In the genomic region with DNA sequence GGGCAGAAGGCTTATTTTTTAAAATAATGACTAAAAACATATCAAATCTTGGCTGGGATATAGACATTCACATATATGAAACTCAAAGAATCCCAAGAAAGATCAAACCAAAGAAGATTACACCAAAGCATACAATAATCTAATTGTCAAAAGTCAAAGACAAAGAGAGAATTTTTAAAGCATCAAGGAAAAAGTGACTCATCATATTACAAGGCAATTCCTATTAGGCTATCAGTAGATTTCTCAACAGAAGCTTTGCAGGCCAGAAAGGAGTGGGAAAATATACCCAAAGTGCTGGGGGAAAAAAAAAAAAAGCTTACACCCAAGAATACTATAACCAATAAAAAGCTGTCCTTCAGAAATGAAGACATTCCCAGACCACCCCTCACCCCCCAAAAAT, we compare ENCODE assay signal across 39 cellular contexts.
"Had no signal": no experiment of that assay in that cellular context is flagged by ENCODE, and none has a peak within 500 bp of the region (broad histone marks: within the 10 kb centered on the region; RNA-seq: fewer than 3 reads in every experiment).

No MANE protein-coding gene starts in this region.

- H3K9me3 ChIP-seq: psoas muscle, sigmoid colon, suprapubic skin, tibial artery had no signal

- H3K36me3 ChIP-seq: cardiac muscle cell, gastroesophageal sphincter, sigmoid colon, stomach, suprapubic skin, tibial artery, upper lobe of right lung had no signal

- H3K36me3 Mint-ChIP-seq: activated CD4-positive, alpha-beta memory T cell treated with anti-CD3 and anti-CD28 coated beads for 36 hours; activated naive CD4-positive, alpha-beta T cell treated with anti-CD3 and anti-CD28 coated beads, Interleukin-2, amount 10 ng/mL, durations not matched to agents 7 days and 5 days; activated naive CD8-positive, alpha-beta T cell treated with anti-CD3 and anti-CD28 coated beads, Interleukin-2, amount 10 ng/mL, durations not matched to agents 7 days and 5 days; memory B cell; naive thymus-derived CD4-positive, alpha-beta T cell; stimulated activated memory B cell treated with anti-CD40 and anti-IgM and Interleukin-4, amounts not matched to agents 10 μg/mL and 1 μg/mL and 100 μg/mL, for 72 hours had no signal

- H3K9ac ChIP-seq: parathyroid adenoma had no signal

- H3K4me3 ChIP-seq: cardiac muscle cell, coronary artery, dorsolateral prefrontal cortex, gastroesophageal sphincter, psoas muscle, sigmoid colon, smooth muscle cell, stomach, suprapubic skin, tibial artery, upper lobe of right lung had no signal

- H3K27me3 ChIP-seq: dorsolateral prefrontal cortex, gastroesophageal sphincter, sigmoid colon, stomach, suprapubic skin, tibial artery, upper lobe of right lung had no signal

- H3K27ac ChIP-seq: cardiac muscle cell, coronary artery, dorsolateral prefrontal cortex, gastroesophageal sphincter, parathyroid adenoma, psoas muscle, sigmoid colon, stomach, suprapubic skin, tibial artery, upper lobe of right lung had no signal

- H3K4me1 Mint-ChIP-seq: activated CD4-positive, alpha-beta T cell treated with anti-CD3 and anti-CD28 coated beads, Interleukin-2, amount 10 ng/mL, durations not matched to agents 24 days and 14 days; activated naive CD4-positive, alpha-beta T cell treated with anti-CD3 and anti-CD28 coated beads, Interleukin-2, amount 10 ng/mL, durations not matched to agents 7 days and 5 days; activated naive CD8-positive, alpha-beta T cell treated with anti-CD3 and anti-CD28 coated beads, Interleukin-2, amount 10 ng/mL, durations not matched to agents 7 days and 5 days; memory B cell; naive thymus-derived CD4-positive, alpha-beta T cell; neural crest cell; stimulated activated memory B cell treated with anti-CD40 and anti-IgM and Interleukin-4, amounts not matched to agents 10 μg/mL and 1 μg/mL and 100 μg/mL, for 72 hours; T-helper 17 cell had no signal

- H3K27me3 Mint-ChIP-seq: activated CD4-positive, alpha-beta memory T cell treated with anti-CD3 and anti-CD28 coated beads for 36 hours; activated CD4-positive, alpha-beta T cell treated with anti-CD3 and anti-CD28 coated beads, Interleukin-2, amount 10 ng/mL, durations not matched to agents 24 days and 14 days; activated naive CD4-positive, alpha-beta T cell treated with anti-CD3 and anti-CD28 coated beads, Interleukin-2, amount 10 ng/mL, durations not matched to agents 7 days and 5 days; activated naive CD8-positive, alpha-beta T cell treated with anti-CD3 and anti-CD28 coated beads, Interleukin-2, amount 10 ng/mL, durations not matched to agents 7 days and 5 days; memory B cell; naive thymus-derived CD4-positive, alpha-beta T cell; stimulated activated memory B cell treated with anti-CD40 and anti-IgM and Interleukin-4, amounts not matched to agents 10 μg/mL and 1 μg/mL and 100 μg/mL, for 72 hours; T-helper 17 cell had no signal

- FAIRE-seq: kidney had no signal

- H3K4me2 ChIP-seq: smooth muscle cell had no signal

- H3K27ac Mint-ChIP-seq: activated CD4-positive, alpha-beta memory T cell treated with anti-CD3 and anti-CD28 coated beads for 36 hours; activated CD4-positive, alpha-beta T cell treated with anti-CD3 and anti-CD28 coated beads, Interleukin-2, amount 10 ng/mL, durations not matched to agents 24 days and 14 days; activated naive CD4-positive, alpha-beta T cell treated with anti-CD3 and anti-CD28 coated beads, Interleukin-2, amount 10 ng/mL, durations not matched to agents 7 days and 5 days; activated naive CD8-positive, alpha-beta T cell treated with anti-CD3 and anti-CD28 coated beads, Interleukin-2, amount 10 ng/mL, durations not matched to agents 7 days and 5 days; activated T-helper 1 cell treated with anti-CD3 and anti-CD28 coated beads, Interleukin-12 subunit alpha, Interleukin-12 subunit beta, Interleukin-2, Interleukin-4 antibody, amounts not matched to agents 30 ng/mL and 10 ng/mL and 1 ng/mL, durations not matched to agents 14 hours and 24 hours and 36 hours; memory B cell; naive thymus-derived CD4-positive, alpha-beta T cell; stimulated activated memory B cell treated with anti-CD40 and anti-IgM and Interleukin-4, amounts not matched to agents 10 μg/mL and 1 μg/mL and 100 μg/mL, for 72 hours; T-helper 17 cell had no signal

- H3K4me1 ChIP-seq: gastroesophageal sphincter, parathyroid adenoma, psoas muscle, sigmoid colon, stomach, suprapubic skin, tibial artery, upper lobe of right lung had no signal

- ATAC-seq: gastroesophageal sphincter; left colon; naive thymus-derived CD4-positive, alpha-beta T cell; psoas muscle; stimulated activated memory B cell treated with anti-CD40 and anti-IgM and Interleukin-4, amounts not matched to agents 10 μg/mL and 1 μg/mL and 100 μg/mL, for 72 hours; T-helper 17 cell; upper lobe of right lung had no signal

- DNase-seq: activated CD4-positive, alpha-beta memory T cell treated with anti-CD3 and anti-CD28 coated beads for 36 hours; activated CD4-positive, alpha-beta T cell treated with anti-CD3 and anti-CD28 coated beads, Interleukin-2, amount 10 ng/mL, durations not matched to agents 24 days and 14 days; activated CD4-positive, CD25-positive, alpha-beta regulatory T cell treated with anti-CD3 and anti-CD28 coated beads, Interleukin-2, amount 50 U/mL, for 72 hours; activated CD8-positive, alpha-beta memory T cell treated with anti-CD3 and anti-CD28 coated beads, Interleukin-2, amount 50 U/mL, for 4 hours; activated gamma-delta T cell; activated naive CD4-positive, alpha-beta T cell treated with anti-CD3 and anti-CD28 coated beads, Interleukin-2, amount 10 ng/mL, durations not matched to agents 7 days and 5 days; activated naive CD8-positive, alpha-beta T cell treated with anti-CD3 and anti-CD28 coated beads, Interleukin-2, amount 10 ng/mL, durations not matched to agents 7 days and 5 days; activated T-cell treated with anti-CD3 and anti-CD28 coated beads, Interleukin-2, amount 50 U/mL, for 1 hour; amniotic stem cell; cerebellar nuclear complex; dorsolateral prefrontal cortex; effector memory CD4-positive, alpha-beta T cell; erythroblast; hippocampal formation; kidney; left colon; midbrain; naive thymus-derived CD4-positive, alpha-beta T cell; occipital lobe; psoas muscle; sigmoid colon; stimulated activated CD4-positive, alpha-beta T cell treated with anti-CD3 and anti-CD28 coated beads, Interleukin-1b, Interleukin-23, amount 100 ng/mL, for 48 hours; stimulated activated CD4-positive, alpha-beta T cell treated with anti-CD3 and anti-CD28 coated beads, Interleukin-4, amount 100 ng/mL, for 4 hours; stimulated activated CD8-positive, alpha-beta memory T cell treated with anti-CD3 and anti-CD28 coated beads, Interleukin-4, amount 100 ng/mL, for 48 hours; stomach; T-helper 17 cell; T1000; tibial artery; upper lobe of right lung had no signal

- H3K79me2 ChIP-seq: parathyroid adenoma had no signal

- H3K9me3 Mint-ChIP-seq: activated CD4-positive, alpha-beta T cell treated with anti-CD3 and anti-CD28 coated beads, Interleukin-2, amount 10 ng/mL, durations not matched to agents 24 days and 14 days; neural crest cell; stimulated activated memory B cell treated with anti-CD40 and anti-IgM and Interleukin-4, amounts not matched to agents 10 μg/mL and 1 μg/mL and 100 μg/mL, for 72 hours had no signal

- H2AFZ ChIP-seq: parathyroid adenoma had no signal

- H3K4me3 Mint-ChIP-seq: activated CD4-positive, alpha-beta memory T cell treated with anti-CD3 and anti-CD28 coated beads for 36 hours; activated CD4-positive, alpha-beta T cell treated with anti-CD3 and anti-CD28 coated beads, Interleukin-2, amount 10 ng/mL, durations not matched to agents 24 days and 14 days; activated naive CD4-positive, alpha-beta T cell treated with anti-CD3 and anti-CD28 coated beads, Interleukin-2, amount 10 ng/mL, durations not matched to agents 7 days and 5 days; activated naive CD8-positive, alpha-beta T cell treated with anti-CD3 and anti-CD28 coated beads, Interleukin-2, amount 10 ng/mL, durations not matched to agents 7 days and 5 days; activated T-helper 1 cell treated with anti-CD3 and anti-CD28 coated beads, Interleukin-12 subunit alpha, Interleukin-12 subunit beta, Interleukin-2, Interleukin-4 antibody, amounts not matched to agents 30 ng/mL and 10 ng/mL and 1 ng/mL, durations not matched to agents 14 hours and 24 hours and 36 hours; memory B cell; naive thymus-derived CD4-positive, alpha-beta T cell; neural crest cell; stimulated activated memory B cell treated with anti-CD40 and anti-IgM and Interleukin-4, amounts not matched to agents 10 μg/mL and 1 μg/mL and 100 μg/mL, for 72 hours; T-helper 17 cell had no signal
